8 cellular contexts compared by ENCODE assay signal in the genomic region with DNA sequence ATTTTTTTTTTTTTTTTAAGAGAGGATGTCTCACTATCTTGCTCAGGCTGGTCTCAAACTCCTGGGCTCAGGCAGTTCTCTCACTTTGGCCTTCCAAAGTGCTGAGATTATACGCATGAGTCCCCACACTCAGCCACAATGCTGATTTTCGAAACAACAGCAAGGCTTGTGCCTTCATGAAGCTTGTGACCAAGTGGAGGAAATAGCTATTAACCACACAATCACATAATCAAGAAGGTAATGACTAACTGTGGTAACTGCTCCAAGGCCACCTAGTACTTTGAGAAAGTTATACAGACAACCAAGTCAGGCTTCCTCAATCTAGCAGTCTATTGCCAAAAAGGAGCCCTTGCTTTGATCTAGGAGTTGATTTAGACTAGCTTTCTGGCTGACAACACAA. TPM values are rescaled to one million over a fixed set of nuclear protein-coding genes. Genes with fewer than 3 reads are reported as not detected.
DNase-seq lines count a peak whose midpoint lies in the region; ATAC-seq and TF ChIP-seq lines count a peak whose summit lies in the region.

No MANE protein-coding gene starts in this region.

- ATAC-seq in GM18520 (IDR thresholded peaks at IDR 0.05; ENCODE audit: unreplicated experiment) (peak; percentile 85), IMR-90 (ENCODE audit: low read depth) (no peak), gastroesophageal sphincter (no peak)
- ATAC-seq in activated CD8-positive, alpha-beta T cell treated with anti-CD3 and anti-CD28 coated beads, Interleukin-2, amount 10 ng/mL, durations not matched to agents 7 days and 5 days: no peak

- no peak overlapping the region for H3K4me2 ChIP-seq in GM23248 (ENCODE audit: unreplicated experiment)
- no peak overlapping the region for H3K4me2 ChIP-seq in IMR-90 (ENCODE audit: low read depth, low read length)

- no peak overlapping the region for H4K8ac ChIP-seq in IMR-90 (ENCODE audit: low read depth in 2 of 2, low read length in 2 of 2)

- POLR2A ChIA-PET in IMR-90 (lab: Charles Lee; ENCODE audit: unreplicated experiment): no interaction called here
- POLR2A ChIA-PET in activated CD8-positive, alpha-beta T cell treated with anti-CD3 and anti-CD28 coated beads, Interleukin-2, amount 10 ng/mL, durations not matched to agents 7 days and 5 days (lab: Charles Lee): interaction anchor here (0.6 kb wide), 1 partner anchor 217 kb away, joined by 3 read pairs; no protein-coding TSS in a partner anchor

- no peak overlapping the region for H2AFZ ChIP-seq in GM23248
- no peak overlapping the region for H2AFZ ChIP-seq in IMR-90 (replicated peaks; ENCODE audit: low read length, poor library complexity)

- H3K27ac ChIP-seq in GM23248: no peak overlapping the region
- H3K27ac ChIP-seq in IMR-90 (ENCODE audit: insufficient read depth, low read length): no peak overlapping the region
- no peak overlapping the region for H3K27ac ChIP-seq in gastroesophageal sphincter

- H3K27me3 Mint-ChIP-seq in activated CD8-positive, alpha-beta T cell treated with anti-CD3 and anti-CD28 coated beads, Interleukin-2, amount 10 ng/mL, durations not matched to agents 7 days and 5 days (ENCODE audit: low read depth): no peaks in the 10 kb centered on the region
- H3K27me3 Mint-ChIP-seq in chondrocyte (ENCODE audit: low read depth): no peaks in the 10 kb centered on the region

- no peaks in the 10 kb centered on the region for H3K36me3 ChIP-seq in GM23248 (ENCODE audit: low read depth)
- no peaks in the 10 kb centered on the region for H3K36me3 ChIP-seq in IMR-90 (ENCODE audit: control insufficient read depth, insufficient read depth, low read length)
- no peaks in the 10 kb centered on the region for H3K36me3 ChIP-seq in kidney epithelial cell (ENCODE audit: control insufficient read depth, insufficient read depth, low read length)
- H3K36me3 ChIP-seq in gastroesophageal sphincter: peaks cover 0 to 3% of the 10 kb centered on the region in 2 donors

- peak; percentile 64 for DNase-seq in GM23248
- DNase-seq in IMR-90: peak; percentile 55
- peak; percentile 89 for DNase-seq in kidney epithelial cell (ENCODE audit: low read depth)
- no peak for DNase-seq in activated CD8-positive, alpha-beta T cell treated with anti-CD3 and anti-CD28 coated beads, Interleukin-2, amount 10 ng/mL, durations not matched to agents 7 days and 5 days
- DNase-seq in chondrocyte (ENCODE audit: low spot score): no peak
- no peak for DNase-seq in anterior cingulate cortex (lab: John Stamatoyannopoulos, UW)

- dilution Hi-C loops in IMR-90 (cut with HindIII; ENCODE audit: low sequenced_read_pairs, unreplicated experiment): no loop called here

- H2AK9ac ChIP-seq in IMR-90 (replicated peaks; ENCODE audit: low read depth, low read length, poor library complexity): no peak overlapping the region

- H2BK20ac ChIP-seq in IMR-90 (ENCODE audit: low read depth, low read length): no peak overlapping the region

- no TSS peak for BruUV-seq in IMR-90 (replicated peaks; lab: Mats Ljungman, UMichigan)

- no peaks in the 10 kb centered on the region for H3K27me3 ChIP-seq in GM23248 (replicated peaks; ENCODE audit: insufficient read depth)
- H3K27me3 ChIP-seq in IMR-90 (ENCODE audit: control insufficient read depth, insufficient read depth, low read length): no peaks in the 10 kb centered on the region
- no peaks in the 10 kb centered on the region for H3K27me3 ChIP-seq in kidney epithelial cell (ENCODE audit: control insufficient read depth, insufficient read depth, low read length)
- H3K27me3 ChIP-seq in gastroesophageal sphincter: no peaks in the 10 kb centered on the region

- no peak overlapping the region for H2BK5ac ChIP-seq in IMR-90 (ENCODE audit: low read depth, low read length, poor library complexity, severe bottlenecking)

- H3K4me3 ChIP-seq in GM23248 (no peak overlapping the region), IMR-90 (ENCODE audit: insufficient read depth, low read depth, low read length) (no peak overlapping the region), kidney epithelial cell (ENCODE audit: low read depth, low read length) (no peak overlapping the region), gastroesophageal sphincter (no peak overlapping the region)

- H3K9ac ChIP-seq in GM23248 (no peak overlapping the region), IMR-90 (ENCODE audit: low read depth, low read length) (no peak overlapping the region)

- no peak overlapping the region for H2BK120ac ChIP-seq in IMR-90 (ENCODE audit: low read depth, low read length)

- no peak overlapping the region for H3K4me3 Mint-ChIP-seq in activated CD8-positive, alpha-beta T cell treated with anti-CD3 and anti-CD28 coated beads, Interleukin-2, amount 10 ng/mL, durations not matched to agents 7 days and 5 days
- no peak overlapping the region for H3K4me3 Mint-ChIP-seq in chondrocyte (ENCODE audit: unreplicated experiment)

- no peak overlapping the region for H3K14ac ChIP-seq in IMR-90 (replicated peaks; ENCODE audit: low read depth, low read length)

- no peak overlapping the region for H4K91ac ChIP-seq in IMR-90 (ENCODE audit: insufficient read depth, low read depth, low read length)

- CTCF ChIA-PET in IMR-90 (lab: Yijun Ruan, JAX): no interaction called here
- CTCF ChIA-PET in activated CD8-positive, alpha-beta T cell treated with anti-CD3 and anti-CD28 coated beads, Interleukin-2, amount 10 ng/mL, durations not matched to agents 7 days and 5 days (lab: Charles Lee): interaction anchor here (0.7 to 1.1 kb wide), 2 partner anchors 8 to 11 kb away, joined by 3 read pairs; no protein-coding TSS in a partner anchor

- WGBS in GM23248 (ENCODE audit: low coverage in 1 of 2, low lambda C conversion rate in 2 of 2, missing lambda C conversion rate in 2 of 2), 2 experiments: 82 to 86% methylated on average over 2 of the region's 2 CpGs
- no CpG with 5 or more reads among the region's 2 CpGs for WGBS in IMR-90 (ENCODE audit: extremely low coverage in 2 of 2, insufficient read length in 1 of 2), 2 experiments
- 86% methylated on average over 1 of the region's 2 CpGs; no CpG with 5 or more reads in 1 of the 2 donors for WGBS in gastroesophageal sphincter (ENCODE audit: low coverage in 1 of 2), 2 donors

- no peaks in the 10 kb centered on the region for H3K79me2 ChIP-seq in GM23248 (ENCODE audit: insufficient read depth)

- H2BK15ac ChIP-seq in IMR-90 (ENCODE audit: low read depth, low read length): no peak overlapping the region

- H3K4me1 ChIP-seq in GM23248 (ENCODE audit: insufficient read depth) (peaks cover 14% of the 10 kb centered on the region), IMR-90 (ENCODE audit: control insufficient read depth, insufficient read depth, low read length) (peaks cover 4% of the 10 kb centered on the region; the same call in 1 of the 2 replicates), gastroesophageal sphincter (no peaks in the 10 kb centered on the region)

- H3K36me3 Mint-ChIP-seq in activated CD8-positive, alpha-beta T cell treated with anti-CD3 and anti-CD28 coated beads, Interleukin-2, amount 10 ng/mL, durations not matched to agents 7 days and 5 days (ENCODE audit: low read depth): no peaks in the 10 kb centered on the region
- H3K36me3 Mint-ChIP-seq in chondrocyte (ENCODE audit: low read depth): no peaks in the 10 kb centered on the region

- no peak for TF ChIP-seq POLR2A in IMR-90 (IDR thresholded peaks at IDR 0.05; ENCODE audit: low read depth, low read length)
- TF ChIP-seq POLR2A in gastroesophageal sphincter (IDR thresholded peaks at IDR 0.05): no peak

- H3K79me1 ChIP-seq in IMR-90 (ENCODE audit: low read depth in 1 of 2, low read length in 2 of 2): no peaks in the 10 kb centered on the region

- H3K4ac ChIP-seq in IMR-90 (ENCODE audit: low read depth, low read length): no peak overlapping the region

- peaks cover 1% of the 10 kb centered on the region for H3K4me1 Mint-ChIP-seq in activated CD8-positive, alpha-beta T cell treated with anti-CD3 and anti-CD28 coated beads, Interleukin-2, amount 10 ng/mL, durations not matched to agents 7 days and 5 days (ENCODE audit: low read depth)
- peaks cover 7% of the 10 kb centered on the region for H3K4me1 Mint-ChIP-seq in chondrocyte (ENCODE audit: low read depth)

- no peak for TF ChIP-seq CTCF in IMR-90 (conservative IDR thresholded peaks at IDR 0.05; ENCODE audit: low read depth, low read length)
- no peak for TF ChIP-seq CTCF in kidney epithelial cell (IDR thresholded peaks at IDR 0.05; ENCODE audit: insufficient read depth, low read length, poor library complexity, severe bottlenecking)
- TF ChIP-seq CTCF in gastroesophageal sphincter (IDR thresholded peaks at IDR 0.05): no peak
- no peak for TF ChIP-seq CTCF in chondrocyte (IDR thresholded peaks at IDR 0.05)

- H4K20me1 ChIP-seq in GM23248 (ENCODE audit: insufficient read depth) (no peaks in the 10 kb centered on the region), IMR-90 (ENCODE audit: insufficient read depth, low read length) (no peaks in the 10 kb centered on the region)

- no peak overlapping the region for H3K23ac ChIP-seq in IMR-90 (ENCODE audit: low read depth, low read length)

- TF ChIP-seq RAD21 in IMR-90 (IDR thresholded peaks at IDR 0.05; ENCODE audit: low read length): no peak

- H3K9me2 ChIP-seq in GM23248 (ENCODE audit: insufficient read depth): no peaks in the 10 kb centered on the region

- H3K9me3 Mint-ChIP-seq in activated CD8-positive, alpha-beta T cell treated with anti-CD3 and anti-CD28 coated beads, Interleukin-2, amount 10 ng/mL, durations not matched to agents 7 days and 5 days (ENCODE audit: insufficient read depth): no peaks in the 10 kb centered on the region
- H3K9me3 Mint-ChIP-seq in chondrocyte (ENCODE audit: low read depth): no peaks in the 10 kb centered on the region

- H3K9me1 ChIP-seq in IMR-90 (ENCODE audit: insufficient read depth, low read length): no peaks in the 10 kb centered on the region

- in situ Hi-C loops in GM23248 (cut with MboI) (loop anchor here (10.0 kb wide), 1 partner anchor 472 kb away; no protein-coding TSS in a partner anchor), IMR-90 (cut with MboI; ENCODE audit: low sequenced_read_pairs) (no loop called here)

- no peak overlapping the region for H2AK5ac ChIP-seq in IMR-90 (ENCODE audit: low read depth, low read length)

- H4K5ac ChIP-seq in IMR-90 (ENCODE audit: low read depth, low read length): no peak overlapping the region

- H3K18ac ChIP-seq in IMR-90 (ENCODE audit: low read depth, low read length): no peak overlapping the region

- H3K27ac Mint-ChIP-seq in activated CD8-positive, alpha-beta T cell treated with anti-CD3 and anti-CD28 coated beads, Interleukin-2, amount 10 ng/mL, durations not matched to agents 7 days and 5 days: no peak overlapping the region
- no peak overlapping the region for H3K27ac Mint-ChIP-seq in chondrocyte (ENCODE audit: unreplicated experiment)

- no peak overlapping the region for H3K56ac ChIP-seq in IMR-90 (ENCODE audit: extremely low read depth, insufficient read depth, low read length)

- no peak for TF ChIP-seq EP300 in gastroesophageal sphincter (IDR thresholded peaks at IDR 0.05)

- intact Hi-C loops in IMR-90 (cut with micrococcal nuclease): no loop called here

- H3F3A ChIP-seq in GM23248 (ENCODE audit: insufficient read depth): 0 out of 2 replicates have a peak, but pooled peaks cover 10% of the 10 kb centered on the region

- H3K9me3 ChIP-seq in GM23248 (ENCODE audit: low read depth): no peaks in the 10 kb centered on the region
- no peaks in the 10 kb centered on the region for H3K9me3 ChIP-seq in IMR-90 (ENCODE audit: control insufficient read depth, insufficient read depth, low read length)
- no peaks in the 10 kb centered on the region for H3K9me3 ChIP-seq in gastroesophageal sphincter

RNA-seq across cellular contexts. Expression of a gene that starts 46.3 kb away (rescaled TPM):
- total RNA-seq in GM23248 (2014; rRNA removed; shearing (Covaris generic)): 62.6 and 74.0 TPM in 2 replicates
- 52.6 and 53.1 TPM in 2 replicates for polyA plus RNA-seq in GM23248 (2016; fragmentation: Nextera tagmentation; extraction: Ambion mirVana)
- 243 TPM in 2 replicates for total RNA-seq in IMR-90 (2012; rRNA removed)
- 102 and 173 TPM in 2 replicates for polyA plus RNA-seq in IMR-90 (2012; rRNA removed)
- 93.7 and 177 TPM in 2 replicates for polyA plus RNA-seq in IMR-90 (2012; cell fraction: cytosol; rRNA removed)
- polyA plus RNA-seq in IMR-90 (2012; cell fraction: nucleus; rRNA removed; ENCODE audit: low replicate concordance): 48.2 and 96.3 TPM in 2 replicates
- total RNA-seq in kidney epithelial cell: 482 and 495 TPM in 2 replicates
- total RNA-seq in activated CD8-positive, alpha-beta T cell treated with anti-CD3 and anti-CD28 coated beads, Interleukin-2, amount 10 ng/mL, durations not matched to agents 7 days and 5 days: 10 to 100 TPM; 59.1 to 66.4 TPM
- 100 to 1,000 TPM; 256 to 921 (median 488) TPM for total RNA-seq in gastroesophageal sphincter
- 57.1 to 87.3 TPM (median 61.5 TPM) in 3 replicates for total RNA-seq in chondrocyte

Comparison
In these comparisons a context has a peak if more than half of its experiments do, and no peak if none do; other contexts are left out.
1. DNase-seq: peak in GM23248 (single experiment), IMR-90 (single experiment) and kidney epithelial cell (single experiment); none in activated CD8-positive, alpha-beta T cell treated with anti-CD3 and anti-CD28 coated beads, Interleukin-2, amount 10 ng/mL, durations not matched to agents 7 days and 5 days (single experiment), chondrocyte (single experiment) and anterior cingulate cortex (0 of 58).